In genomic region chr3:48151807-48152427, GRCh38 we compare ENCODE assay signal across 9 cellular contexts. TPM values are rescaled to one million over a fixed set of nuclear protein-coding genes. Genes with fewer than 3 reads are reported as not detected.
DNase-seq lines count a peak whose midpoint lies in the region; ATAC-seq and TF ChIP-seq lines count a peak whose summit lies in the region.
"Had no signal": no experiment of that assay in that cellular context is flagged by ENCODE, and none has a peak within 500 bp of the region (broad histone marks: within the 10 kb centered on the region; RNA-seq: fewer than 3 reads in every experiment).

No MANE protein-coding gene starts in this region.

- H3K4me1 ChIP-seq in PC-9 (replicated peaks; ENCODE audit: insufficient read depth): peaks cover 19% of the 10 kb centered on the region
- H3K4me1 ChIP-seq in right lobe of liver: no peaks in the 10 kb centered on the region
- peaks cover 0 to 19% (median 12%) of the 10 kb centered on the region in 6 donors for H3K4me1 ChIP-seq in spleen
- H3K4me1 ChIP-seq in H9 (ENCODE audit: insufficient read depth, low read length): no peaks in the 10 kb centered on the region

- H3T11ph ChIP-seq in H9 (ENCODE audit: low read length): no peak overlapping the region

- H3K9me3 ChIP-seq in PC-9 (ENCODE audit: insufficient read depth, low read depth): no peaks in the 10 kb centered on the region
- H3K9me3 ChIP-seq in right lobe of liver: no peaks in the 10 kb centered on the region
- H3K9me3 ChIP-seq in spleen: no peaks in the 10 kb centered on the region
- no peaks in the 10 kb centered on the region for H3K9me3 ChIP-seq in H9 (ENCODE audit: control insufficient read depth, low read depth, low read length)

- H3F3A ChIP-seq in PC-9 (ENCODE audit: insufficient read depth, low read depth): peaks cover 23% of the 10 kb centered on the region; the same call in 1 of the 2 replicates

- no peak overlapping the region for H3K9ac ChIP-seq in H9 (ENCODE audit: extremely low read depth, insufficient read length, low read length)

- WGBS in right lobe of liver (ENCODE audit: insufficient coverage, low coverage, low lambda C conversion rate, missing lambda C conversion rate): 39% methylated on average over 5 of the region's 8 CpGs
- 41 to 63% (median 55%) methylated on average over 8 of the region's 8 CpGs for WGBS in spleen, 5 donors
- WGBS in H9 (ENCODE audit: extremely low coverage, insufficient read length, low lambda C conversion rate): no CpG with 5 or more reads among the region's 8 CpGs

- no peak overlapping the region for H4K5ac ChIP-seq in H9 (ENCODE audit: insufficient read length, low read depth, low read length)

- H3K79me2 ChIP-seq in PC-9 (ENCODE audit: low read depth): no peaks in the 10 kb centered on the region
- H3K79me2 ChIP-seq in H9 (ENCODE audit: insufficient read depth, low read length): no peaks in the 10 kb centered on the region

- ATAC-seq in right lobe of liver (peak; percentile 76 to 84 (median 80)), HG03378 (IDR thresholded peaks at IDR 0.05; ENCODE audit: unreplicated experiment) (no peak), GM18520 (IDR thresholded peaks at IDR 0.05; ENCODE audit: unreplicated experiment) (no peak)

- H3K23ac ChIP-seq in H9 (ENCODE audit: insufficient read length, low read depth, low read length): no peak overlapping the region

- TF ChIP-seq POLR2A in right lobe of liver (IDR thresholded peaks at IDR 0.05) (no peak), spleen (IDR thresholded peaks at IDR 0.05) (no peak)

- H3K4me3 ChIP-seq in PC-9 (no peak overlapping the region), right lobe of liver (no peak overlapping the region), spleen (no peak overlapping the region)

- H3K36me3 ChIP-seq in PC-9 (ENCODE audit: low read depth): no peaks in the 10 kb centered on the region
- H3K36me3 ChIP-seq in right lobe of liver: no peaks in the 10 kb centered on the region
- no peaks in the 10 kb centered on the region for H3K36me3 ChIP-seq in spleen
- H3K36me3 ChIP-seq: brain microvascular endothelial cell had no signal

- no peak overlapping the region for H3K14ac ChIP-seq in H9 (ENCODE audit: insufficient read depth, low read length)

- intact Hi-C loops in PC-9 (cut with micrococcal nuclease; ENCODE audit: unreplicated experiment) (loop anchor here (1.0 to 10.0 kb wide), 5 partner anchors 65 to 727 kb away; no protein-coding TSS in a partner anchor), right lobe of liver (cut with DNase I) (loop anchor here (10.0 kb wide), 2 partner anchors 307 to 327 kb away; no protein-coding TSS in a partner anchor), spleen (cut with DNase I; ENCODE audit: low total_unique reads) (loop anchor here (5.0 to 10.0 kb wide), 2 partner anchors 147 to 315 kb away; no protein-coding TSS in a partner anchor)

- H3K9me2 ChIP-seq in PC-9 (ENCODE audit: insufficient read depth): no peaks in the 10 kb centered on the region

- no peak overlapping the region for H3K4ac ChIP-seq in H9 (ENCODE audit: low read depth, low read length)

- TF ChIP-seq CTCF in PC-9 (conservative IDR thresholded peaks at IDR 0.05) (peak; percentile 1; the same call in 1 of the 2 replicates), right lobe of liver (IDR thresholded peaks at IDR 0.05) (no peak), spleen (IDR thresholded peaks at IDR 0.05 in 8 of 11, conservative IDR thresholded peaks at IDR 0.05 in 3 of 11) (peak in 2 of 11 experiments; percentile 13 to 23), H9 (conservative IDR thresholded peaks at IDR 0.05) (no peak; the same call in 2 of the 3 replicates)

- no peak overlapping the region for H2BK12ac ChIP-seq in H9 (ENCODE audit: insufficient read length, low read depth, low read length)

- no peaks in the 10 kb centered on the region for H3K23me2 ChIP-seq in H9 (ENCODE audit: insufficient read length, low read depth, low read length, poor library complexity, severe bottlenecking)

- peaks cover 7 to 10% of the 10 kb centered on the region in 2 experiments for H3K4me1 Mint-ChIP-seq in H9

- no peaks in the 10 kb centered on the region for H4K20me1 ChIP-seq in PC-9 (ENCODE audit: insufficient read depth)
- no peaks in the 10 kb centered on the region for H4K20me1 ChIP-seq in H9 (ENCODE audit: control insufficient read depth, insufficient read depth, insufficient read length)

- no peak overlapping the region for H4K91ac ChIP-seq in H9 (ENCODE audit: insufficient read length, low read depth, low read length)

- CTCF ChIA-PET in PC-9 (lab: Charles Lee): interaction anchor here (0.9 to 2.1 kb wide), 7 partner anchors 65 to 630 kb away, joined by 3 to 11 read pairs (median 5); no protein-coding TSS in a partner anchor

- H3K27ac Mint-ChIP-seq in H9: peak overlapping the region in 1 of 3 experiments; percentile 8; a peak in 2 of 7 replicates

- 0 out of 2 replicates have a peak overlapping the region, but pooled peaks have one; percentile 34 for H3K4me2 ChIP-seq in PC-9
- no peak overlapping the region for H3K4me2 ChIP-seq in H9 (ENCODE audit: insufficient read depth, insufficient read length, low read length)

- no peak overlapping the region for H3K18ac ChIP-seq in H9 (ENCODE audit: insufficient read length, low read depth, low read length)

- DNase-seq in PC-9 (no peak), caudate nucleus (lab: John Stamatoyannopoulos, UW) (no peak), right lobe of liver (peak in 1 of 3 donors; percentile 50), spleen (no peak), H9 (no peak), UCSD-AML1 (lab: John Stamatoyannopoulos, UW; ENCODE audit: unreplicated experiment) (no peak)

- H3K27me3 ChIP-seq in PC-9 (ENCODE audit: insufficient read depth, low read depth) (no peaks in the 10 kb centered on the region), right lobe of liver (no peaks in the 10 kb centered on the region), spleen (replicated peaks in 1 of 7) (no peaks in the 10 kb centered on the region), H9 (ENCODE audit: insufficient read depth, low read length) (no peaks in the 10 kb centered on the region)
- H3K27me3 ChIP-seq: brain microvascular endothelial cell had no signal

- no peak overlapping the region for H2AFZ ChIP-seq in PC-9
- H2AFZ ChIP-seq in H9 (ENCODE audit: low read length): no peak overlapping the region

- H3K27me3 Mint-ChIP-seq in H9 (ENCODE audit: low read depth): no peaks in the 10 kb centered on the region

- POLR2A ChIA-PET in PC-9 (lab: Charles Lee; ENCODE audit: unreplicated experiment): interaction anchor here (0.5 to 0.7 kb wide), 2 partner anchors 219 to 280 kb away, joined by 3 to 15 read pairs; no protein-coding TSS in a partner anchor

- H4K8ac ChIP-seq in H9 (replicated peaks; ENCODE audit: insufficient read length, low read depth, low read length): no peak overlapping the region

- no peak overlapping the region for H2BK20ac ChIP-seq in H9 (ENCODE audit: low read depth, low read length, poor library complexity, severe bottlenecking)

- peaks cover 0 to 3% (median 0%) of the 10 kb centered on the region in 3 experiments; a peak in 2 of 7 replicates for H3K36me3 Mint-ChIP-seq in H9 (ENCODE audit: insufficient read depth in 1 of 3, low read depth in 3 of 3)

- H2BK120ac ChIP-seq in H9 (ENCODE audit: low read depth, low read length, poor library complexity, severe bottlenecking): no peak overlapping the region

- no peak overlapping the region for H2AK5ac ChIP-seq in H9 (ENCODE audit: insufficient read length, low read length)

- no peaks in the 10 kb centered on the region for H3K79me1 ChIP-seq in H9 (ENCODE audit: insufficient read depth, low read depth, low read length, poor library complexity, severe bottlenecking)

- no peak overlapping the region for H2BK5ac ChIP-seq in H9 (ENCODE audit: insufficient read length, low read length)

- no TSS peak for BruUV-seq in PC-9 (replicated peaks; lab: Mats Ljungman, UMichigan)

- H3K27ac ChIP-seq in PC-9 (no peak overlapping the region), caudate nucleus (ENCODE audit: low read depth, low read length) (peak overlapping the region; percentile 32), right lobe of liver (no peak overlapping the region), spleen (peak overlapping the region in 5 of 8 donors; percentile 28 to 62 (median 42)), H9 (ENCODE audit: insufficient read length, low read depth, low read length) (no peak overlapping the region)
- H3K27ac ChIP-seq: brain microvascular endothelial cell had no signal

- no peaks in the 10 kb centered on the region for H3K9me3 Mint-ChIP-seq in H9

- H3K4me3 Mint-ChIP-seq in H9: no peak overlapping the region

- no peak overlapping the region for H2BK15ac ChIP-seq in H9 (ENCODE audit: low read depth, low read length)

- no peak overlapping the region for H3K56ac ChIP-seq in H9 (ENCODE audit: insufficient read length, low read depth, low read length)

RNA-seq across cellular contexts. Expression of gene CDC25A, which starts 36.3 kb away (rescaled TPM):
- total RNA-seq in PC-9 (2021): 9.7 and 10.5 TPM in 2 replicates
- total RNA-seq in right lobe of liver: 1 to 10 TPM in 2 of 6 experiments, under 1 TPM in 4; 0.27 to 8.8 (median 0.56) TPM
- total RNA-seq in spleen: 1 to 10 TPM; 1.7 to 8.1 (median 3.6) TPM
- polyA plus RNA-seq in spleen: 1 to 10 TPM in 2 of 3 donors, under 1 TPM in 1; 0.65 to 2.3 (median 1.8) TPM
- total RNA-seq in H9 (2021): 83.3 and 84.5 TPM in 2 replicates

Comparison
In these comparisons a context has a peak if more than half of its experiments do, and no peak if none do; other contexts are left out.
1. H3K27ac ChIP-seq: peak in caudate nucleus (single experiment) and spleen (5 of 8); none in PC-9 (single experiment), right lobe of liver (0 of 3) and H9 (single experiment).
2. ATAC-seq: peak in right lobe of liver (4 of 4); none in HG03378 (single experiment) and GM18520 (single experiment).